In the genomic region with DNA sequence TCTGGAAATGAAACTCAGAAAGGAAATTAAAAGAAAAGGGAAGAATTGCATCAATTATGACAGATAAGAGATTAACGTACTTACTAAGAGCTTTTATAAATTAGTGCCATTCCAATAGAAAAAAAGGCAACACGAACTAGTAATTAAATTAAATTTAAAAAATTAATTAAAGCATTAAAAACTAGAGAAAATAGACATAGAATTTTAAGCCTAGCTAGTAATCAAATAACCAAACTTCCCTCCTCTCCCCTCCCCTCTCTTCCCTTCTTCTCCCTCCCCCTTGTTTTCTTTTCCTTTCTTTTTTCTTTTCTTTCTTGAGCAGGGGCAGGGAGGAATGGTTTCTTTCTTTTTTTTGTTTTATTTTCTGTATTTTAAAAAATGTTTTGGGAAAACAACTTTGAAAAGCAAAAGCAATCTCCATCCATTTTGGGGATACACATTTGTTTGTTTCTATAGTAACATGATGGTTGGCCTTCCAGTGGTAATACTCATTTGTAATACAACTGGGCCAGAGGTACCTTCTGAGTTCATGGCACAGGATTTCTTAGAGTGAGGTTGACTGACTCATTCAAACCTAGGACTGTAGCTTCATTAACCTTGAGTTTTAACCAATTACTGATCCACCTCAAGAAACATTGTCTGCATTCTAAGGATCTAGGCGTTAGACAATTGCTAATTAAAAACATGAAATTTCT, we compare ENCODE assay signal across 1 cellular context.
TF ChIP-seq lines count a peak whose summit lies in the region.

No MANE protein-coding gene starts in this region.

TF ChIP-seq in SK-N-SH treated with all-trans-retinoic acid at 6 μM for 48 hours, 23 proteins besides CTCF, POLR2A, EP300 and RAD21 (continued from another document):
- TF ChIP-seq, protein P1, sequence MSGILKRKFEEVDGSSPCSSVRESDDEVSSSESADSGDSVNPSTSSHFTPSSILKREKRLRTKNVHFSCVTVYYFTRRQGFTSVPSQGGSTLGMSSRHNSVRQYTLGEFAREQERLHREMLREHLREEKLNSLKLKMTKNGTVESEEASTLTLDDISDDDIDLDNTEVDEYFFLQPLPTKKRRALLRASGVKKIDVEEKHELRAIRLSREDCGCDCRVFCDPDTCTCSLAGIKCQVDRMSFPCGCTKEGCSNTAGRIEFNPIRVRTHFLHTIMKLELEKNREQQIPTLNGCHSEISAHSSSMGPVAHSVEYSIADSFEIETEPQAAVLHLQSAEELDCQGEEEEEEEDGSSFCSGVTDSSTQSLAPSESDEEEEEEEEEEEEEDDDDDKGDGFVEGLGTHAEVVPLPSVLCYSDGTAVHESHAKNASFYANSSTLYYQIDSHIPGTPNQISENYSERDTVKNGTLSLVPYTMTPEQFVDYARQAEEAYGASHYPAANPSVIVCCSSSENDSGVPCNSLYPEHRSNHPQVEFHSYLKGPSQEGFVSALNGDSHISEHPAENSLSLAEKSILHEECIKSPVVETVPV (CRISPR knock-in tag; IDR thresholded peaks at IDR 0.05) = no peak
- no peak for TF ChIP-seq ARNTL (CRISPR knock-in tag; IDR thresholded peaks at IDR 0.05; ENCODE audit: borderline replicate concordance, low read depth)
TF ChIP-seq in SK-N-SH treated with all-trans-retinoic acid at 6 μM for 48 hours: peak in this region for 0.
